In genomic region chr1:42767510-42767924, GRCh38 we compare ENCODE assay signal across 9 cellular contexts. TPM values are rescaled to one million over a fixed set of nuclear protein-coding genes. Genes with fewer than 3 reads are reported as not detected.
A peak's percentile ranks its signal among the peaks of the same experiment; 100 is the strongest.
DNase-seq lines count a peak whose midpoint lies in the region; ATAC-seq and TF ChIP-seq lines count a peak whose summit lies in the region.
"Had no signal": no experiment of that assay in that cellular context is flagged by ENCODE, and none has a peak within 500 bp of the region (broad histone marks: within the 10 kb centered on the region; RNA-seq: fewer than 3 reads in every experiment).

No MANE protein-coding gene starts in this region.

- H3K36me3 Mint-ChIP-seq in CD4-positive, alpha-beta memory T cell = peaks cover 0 to 22% of the 10 kb centered on the region in 2 donors
- H3K36me3 Mint-ChIP-seq in type B pancreatic cell = no peaks in the 10 kb centered on the region

- in situ Hi-C loops in astrocyte of the spinal cord (cut with HindIII; ENCODE audit: low sequenced_read_pairs) = no loop called here

- POLR2A ChIA-PET in CD4-positive, alpha-beta memory T cell (lab: Charles Lee; ENCODE audit: partially characterized antibody) = interaction anchor here (0.9 to 3.8 kb wide), 26 partner anchors 9 to 883 kb away, joined by 3 to 72 read pairs (median 7); partner anchors contain the start of genes CCDC30, ERMAP, KDM4A and PPCS

- no peak for DNase-seq in CD4-positive, alpha-beta memory T cell
- no peak for DNase-seq in astrocyte of the spinal cord (ENCODE audit: low read depth, low spot score)
- no peak for DNase-seq in type B pancreatic cell (ENCODE audit: extremely low spot score, unreplicated experiment)
- no peak for DNase-seq in GM03348 (ENCODE audit: low spot score)
- DNase-seq in SK-N-DZ (ENCODE audit: low spot score) = no peak

- peak; percentile 20 for ATAC-seq in GM21360 (IDR thresholded peaks at IDR 0.05; ENCODE audit: unreplicated experiment)

- WGBS in liver = under 1% methylated on average over 21 of the region's 21 CpGs

- peak overlapping the region; percentile 70 for H3K9ac ChIP-seq in HUES48 (ENCODE audit: low read depth, low read length)
- H3K9ac ChIP-seq in liver (ENCODE audit: low read depth in 1 of 2, low read length in 2 of 2) = peak overlapping the region; percentile 68 to 92

- peaks cover 21 to 49% (median 32%) of the 10 kb centered on the region in 4 donors for H3K4me1 Mint-ChIP-seq in CD4-positive, alpha-beta memory T cell
- peaks cover 16% of the 10 kb centered on the region for H3K4me1 Mint-ChIP-seq in type B pancreatic cell (ENCODE audit: unreplicated experiment)

- H3K9me3 ChIP-seq in CD4-positive, alpha-beta memory T cell (ENCODE audit: control insufficient read depth in 1 of 2, low read length in 2 of 2) = no peaks in the 10 kb centered on the region
- H3K9me3 ChIP-seq in HUES48 (ENCODE audit: control insufficient read depth, insufficient read depth, low read length) = no peaks in the 10 kb centered on the region
- H3K9me3 ChIP-seq in liver (ENCODE audit: control insufficient read depth in 4 of 4, low read length in 3 of 4) = no peaks in the 10 kb centered on the region

- H3K4me3 Mint-ChIP-seq in CD4-positive, alpha-beta memory T cell = peak overlapping the region in 1 of 8 donors; percentile 94
- no peak overlapping the region for H3K4me3 Mint-ChIP-seq in type B pancreatic cell

- CTCF ChIA-PET in CD4-positive, alpha-beta memory T cell (lab: Charles Lee; ENCODE audit: partially characterized antibody) = interaction anchor here (0.6 to 3.7 kb wide), 12 partner anchors 10 to 343 kb away, joined by 3 to 27 read pairs (median 14); partner anchors contain the start of genes ERMAP, PPIH, SVBP and ZNF691

- H3K27me3 ChIP-seq in CD4-positive, alpha-beta memory T cell (ENCODE audit: insufficient read depth, low read length) = no peaks in the 10 kb centered on the region
- H3K27me3 ChIP-seq in HUES48 (ENCODE audit: control insufficient read depth, insufficient read depth, low read length) (no peaks in the 10 kb centered on the region), liver (ENCODE audit: control insufficient read depth in 4 of 4, insufficient read depth in 4 of 4, low read length in 3 of 4) (no peaks in the 10 kb centered on the region)

- no peaks in the 10 kb centered on the region for H3K9me3 Mint-ChIP-seq in CD4-positive, alpha-beta memory T cell
- H3K9me3 Mint-ChIP-seq in type B pancreatic cell = no peaks in the 10 kb centered on the region

- no peak for TF ChIP-seq RAD21 in liver (IDR thresholded peaks at IDR 0.05)

- intact Hi-C loops in CD4-positive, alpha-beta memory T cell (cut with micrococcal nuclease) = loop anchor here (1.0 to 5.0 kb wide), 8 partner anchors 50 to 405 kb away; partner anchors contain the start of genes CCDC30, CFAP57, EBNA1BP2 and ERMAP

- no peaks in the 10 kb centered on the region for H3K36me3 ChIP-seq in CD4-positive, alpha-beta memory T cell (ENCODE audit: insufficient read depth, low read length)
- H3K36me3 ChIP-seq in HUES48 (ENCODE audit: control insufficient read depth, insufficient read depth, low read length) (0 out of 2 replicates have a peak, but pooled peaks cover under 1% of the 10 kb centered on the region), liver (ENCODE audit: control insufficient read depth in 4 of 4, insufficient read depth in 3 of 4, low read depth in 1 of 4, low read length in 3 of 4) (no peaks in the 10 kb centered on the region)

- no peak for TF ChIP-seq CTCF in astrocyte of the spinal cord (IDR thresholded peaks at IDR 0.05; ENCODE audit: low read depth, low read length)
- no peak for TF ChIP-seq CTCF in liver (IDR thresholded peaks at IDR 0.05; ENCODE audit: low read depth, low read length, missing input control)
- TF ChIP-seq CTCF in type B pancreatic cell (conservative IDR thresholded peaks at IDR 0.05) = no peak

- H3K4me3 ChIP-seq in CD4-positive, alpha-beta memory T cell (ENCODE audit: low read length in 2 of 2) = peak overlapping the region; percentile 59 to 98
- H3K4me3 ChIP-seq in HUES48 (ENCODE audit: low read depth, low read length) (peak overlapping the region; percentile 88), astrocyte of the spinal cord (ENCODE audit: low read depth, low read length) (peak overlapping the region; percentile 96), liver (ENCODE audit: low read depth in 1 of 3, low read length in 3 of 3) (peak overlapping the region; percentile 69 to 98 (median 86))

- peak overlapping the region; percentile 85 for H3K27ac ChIP-seq in CD4-positive, alpha-beta memory T cell (ENCODE audit: low read depth, low read length)
- H3K27ac ChIP-seq in HUES48 (ENCODE audit: low read depth, low read length) = peak overlapping the region; percentile 77
- H3K27ac ChIP-seq in liver (ENCODE audit: low read depth in 1 of 2, low read length in 2 of 2) = peak overlapping the region; percentile 85 to 89

- H3K27me3 Mint-ChIP-seq in CD4-positive, alpha-beta memory T cell = no peaks in the 10 kb centered on the region
- H3K27me3 Mint-ChIP-seq in type B pancreatic cell = no peaks in the 10 kb centered on the region

- H3K4me1 ChIP-seq in CD4-positive, alpha-beta memory T cell (ENCODE audit: insufficient read depth, low read length) = peaks cover 61% of the 10 kb centered on the region
- H3K4me1 ChIP-seq in HUES48 (ENCODE audit: control insufficient read depth, insufficient read depth, low read length) = peaks cover 15% of the 10 kb centered on the region; the same call in 1 of the 2 replicates
- H3K4me1 ChIP-seq in liver (ENCODE audit: control insufficient read depth in 4 of 4, insufficient read depth in 4 of 4, low read length in 3 of 4) = peaks cover 9 to 36% (median 24%) of the 10 kb centered on the region in 4 donors

- H3K27ac Mint-ChIP-seq in CD4-positive, alpha-beta memory T cell = peak overlapping the region; percentile 84 to 98 (median 93)
- H3K27ac Mint-ChIP-seq in type B pancreatic cell = peak overlapping the region; percentile 90

TF ChIP-seq in liver, 16 proteins besides CTCF, POLR2A, EP300 and RAD21:
- TF ChIP-seq TAF1 (conservative IDR thresholded peaks at IDR 0.05) = no peak
- TF ChIP-seq YY1 (IDR thresholded peaks at IDR 0.05) = no peak
- no peak for TF ChIP-seq FOXA1 (IDR thresholded peaks at IDR 0.05)
- no peak for TF ChIP-seq HNF4G (IDR thresholded peaks at IDR 0.05)
- no peak for TF ChIP-seq MAX (IDR thresholded peaks at IDR 0.05)

RNA-seq across cellular contexts. Expression of gene C1orf50, which starts 0.5 kb away (rescaled TPM):
- 10 to 100 TPM; 20.6 to 20.9 TPM for total RNA-seq in CD4-positive, alpha-beta memory T cell
- 1 to 10 TPM; 2.5 to 8.6 TPM for polyA plus RNA-seq in CD4-positive, alpha-beta memory T cell
- total RNA-seq in liver (1 to 10 TPM; 2.6 to 4.4 TPM), type B pancreatic cell (ENCODE audit: low replicate concordance) (5.9 and 9.1 TPM in 2 replicates)
- 1 to 10 TPM; 2.7 to 5.8 TPM for polyA plus RNA-seq in liver
- 4.2 and 8.7 TPM in 2 replicates for polyA plus RNA-seq in SK-N-DZ (2014; cell fraction: cytosol; rRNA removed)
- polyA plus RNA-seq in SK-N-DZ (2014; cell fraction: nucleus; rRNA removed) = 3.1 and 7.3 TPM in 2 replicates

RNA-seq across cellular contexts. Expression of gene P3H1, which starts 0.7 kb away (rescaled TPM):
- 10 to 100 TPM; 52.5 to 56.6 TPM for total RNA-seq in CD4-positive, alpha-beta memory T cell
- polyA plus RNA-seq in CD4-positive, alpha-beta memory T cell = 10 to 100 TPM in 1 of 2 donors, 1 to 10 TPM in 1; 7.5 to 15.3 TPM
- 10 to 100 TPM; 24.5 to 28.0 TPM for total RNA-seq in liver
- 10 to 100 TPM; 14.9 to 20.9 TPM for polyA plus RNA-seq in liver
- 30.7 and 77.2 TPM in 2 replicates for total RNA-seq in type B pancreatic cell (ENCODE audit: low replicate concordance)
- 20.3 and 23.1 TPM in 2 replicates for polyA plus RNA-seq in SK-N-DZ (2014; cell fraction: cytosol; rRNA removed)
- 78.4 and 105 TPM in 2 replicates for polyA plus RNA-seq in SK-N-DZ (2014; cell fraction: nucleus; rRNA removed)

RNA-seq across cellular contexts. Expression of gene TMEM269, which starts 17.3 kb away (rescaled TPM):
- total RNA-seq in CD4-positive, alpha-beta memory T cell = under 1 TPM; 0.35 to 0.36 TPM
- not detected for polyA plus RNA-seq in CD4-positive, alpha-beta memory T cell
- under 1 TPM; 0.05 to 0.08 TPM for total RNA-seq in liver
- polyA plus RNA-seq in liver = not detected
- 0.41 and 0.57 TPM in 2 replicates for total RNA-seq in type B pancreatic cell (ENCODE audit: low replicate concordance)
- polyA plus RNA-seq in SK-N-DZ (2014; cell fraction: cytosol; rRNA removed) = 0.10 and 0.29 TPM in 2 replicates
- polyA plus RNA-seq in SK-N-DZ (2014; cell fraction: nucleus; rRNA removed) = 0.65 and 0.89 TPM in 2 replicates
- total RNA-seq: RPMI7951 had no signal

RNA-seq across cellular contexts. Expression of gene CLDN19, which starts 27.5 kb away (rescaled TPM):
- not detected for total RNA-seq in CD4-positive, alpha-beta memory T cell
- polyA plus RNA-seq in CD4-positive, alpha-beta memory T cell = not detected
- 1 to 10 TPM in 1 of 2 donors, not detected in 1; 5.1 TPM for total RNA-seq in liver
- polyA plus RNA-seq in liver = under 1 TPM in 1 of 2 donors, not detected in 1; 0.14 TPM
- total RNA-seq in type B pancreatic cell (ENCODE audit: low replicate concordance) = 0.33 and 2.3 TPM in 2 replicates
- polyA plus RNA-seq in SK-N-DZ (2014; cell fraction: cytosol; rRNA removed) = 1.8 and 2.5 TPM in 2 replicates
- 0.66 and 1.7 TPM in 2 replicates for polyA plus RNA-seq in SK-N-DZ (2014; cell fraction: nucleus; rRNA removed)
- total RNA-seq: RPMI7951 had no signal

RNA-seq across cellular contexts. Expression of gene ERMAP, which starts 49.4 kb away (rescaled TPM):
- total RNA-seq in CD4-positive, alpha-beta memory T cell = 1 to 10 TPM; 6.5 to 8.6 TPM
- 1 to 10 TPM; 2.0 to 4.1 TPM for polyA plus RNA-seq in CD4-positive, alpha-beta memory T cell
- total RNA-seq in liver (10 to 100 TPM; 10.8 to 96.9 TPM), type B pancreatic cell (ENCODE audit: low replicate concordance) (8.4 and 10.3 TPM in 2 replicates)
- 1 to 10 TPM; 3.9 to 7.2 TPM for polyA plus RNA-seq in liver
- polyA plus RNA-seq in SK-N-DZ (2014; cell fraction: cytosol; rRNA removed) = 1.2 and 1.3 TPM in 2 replicates
- 0.80 and 2.0 TPM in 2 replicates for polyA plus RNA-seq in SK-N-DZ (2014; cell fraction: nucleus; rRNA removed)
